16 cellular contexts compared by ENCODE assay signal in genomic region chr2:23944527-23944926, GRCh38. TPM values are rescaled to one million over a fixed set of nuclear protein-coding genes. Genes with fewer than 3 reads are reported as not detected.
A peak's percentile ranks its signal among the peaks of the same experiment; 100 is the strongest.
DNase-seq lines count a peak whose midpoint lies in the region; ATAC-seq and TF ChIP-seq lines count a peak whose summit lies in the region.
"Had no signal": no experiment of that assay in that cellular context is flagged by ENCODE, and none has a peak within 500 bp of the region (broad histone marks: within the 10 kb centered on the region; RNA-seq: fewer than 3 reads in every experiment).

No MANE protein-coding gene starts in this region.

- H3K9ac ChIP-seq in smooth muscle cell (ENCODE audit: low read depth): no peak overlapping the region
- H3K9ac ChIP-seq: BLaER1 had no signal

- no peaks in the 10 kb centered on the region for H3K27me3 ChIP-seq in right lobe of liver
- H3K27me3 ChIP-seq in smooth muscle cell (ENCODE audit: low read depth): no peaks in the 10 kb centered on the region
- H3K27me3 ChIP-seq: BLaER1 had no signal

- no peaks in the 10 kb centered on the region for H3K36me3 ChIP-seq in right lobe of liver
- no peaks in the 10 kb centered on the region for H3K36me3 ChIP-seq in smooth muscle cell (ENCODE audit: low read depth)
- H3K36me3 ChIP-seq: prostate gland had no signal

- H3K4me2 ChIP-seq in smooth muscle cell: peak overlapping the region; percentile 26
- H3K4me2 ChIP-seq: BLaER1 had no signal

- H2AFZ ChIP-seq in smooth muscle cell (ENCODE audit: low read depth): no peak overlapping the region

- WGBS in right lobe of liver (ENCODE audit: insufficient coverage, low coverage, low lambda C conversion rate, missing lambda C conversion rate): 45% methylated on average over 1 of the region's 1 CpG
- WGBS in smooth muscle cell (ENCODE audit: low lambda C conversion rate): 82% methylated on average over 1 of the region's 1 CpG

- peaks cover 69% of the 10 kb centered on the region for H4K20me1 ChIP-seq in smooth muscle cell (ENCODE audit: low read depth)

- no peak overlapping the region for H3K4me3 ChIP-seq in right lobe of liver
- no peak overlapping the region for H3K4me3 ChIP-seq in smooth muscle cell
- H3K4me3 ChIP-seq: BLaER1, prostate gland had no signal

- H3K4me1 ChIP-seq in right lobe of liver: peaks cover 0 to 8% (median 0%) of the 10 kb centered on the region in 4 donors
- H3K4me1 ChIP-seq in smooth muscle cell (ENCODE audit: low read depth): peaks cover 19% of the 10 kb centered on the region

- H3K9me3 ChIP-seq in right lobe of liver (no peaks in the 10 kb centered on the region), smooth muscle cell (replicated peaks; ENCODE audit: low read depth) (no peaks in the 10 kb centered on the region)
- H3K9me3 ChIP-seq: BLaER1, prostate gland had no signal

- ATAC-seq in right lobe of liver: peak; percentile 56 to 70 (median 64)
- ATAC-seq: stimulated activated naive CD8-positive, alpha-beta T cell treated with anti-CD3 and anti-CD28 coated beads, Interleukin-15, Interleukin-2, amounts not matched to agents 100 U/mL and 50 U/mL, for 24 hours had no signal

- TF ChIP-seq POLR2A in right lobe of liver (IDR thresholded peaks at IDR 0.05): no peak

- intact Hi-C loops in right lobe of liver (cut with DNase I): no loop called here

- peak; percentile 30 for DNase-seq in LHCN-M2 (ENCODE audit: low read depth)
- DNase-seq in caudate nucleus (lab: John Stamatoyannopoulos, UW): peak in 25 of 61 donors; percentile 1 to 46 (median 12)
- DNase-seq in right lobe of liver: peak; percentile 29 to 68 (median 60)
- DNase-seq in smooth muscle cell (lab: John Stamatoyannopoulos, UW; ENCODE audit: unreplicated experiment): no peak
- no peak for DNase-seq in LoVo (ENCODE audit: low spot score)
- DNase-seq in stimulated activated CD4-positive, alpha-beta T cell treated with anti-CD3 and anti-CD28 coated beads, Interleukin-2, amount 100 ng/mL, for 24 hours: no peak
- DNase-seq in stimulated activated CD4-positive, alpha-beta T cell treated with anti-CD3 and anti-CD28 coated beads, Interleukin-4, amount 100 ng/mL, for 4 hours: no peak
- no peak for DNase-seq in NCI-H2196 treated with DMSO at 0.1 percent for 48 hours (lab: John Stamatoyannopoulos, UW; ENCODE audit: unreplicated experiment)
- DNase-seq: activated naive CD4-positive, alpha-beta T cell treated with anti-CD3 and anti-CD28 coated beads, Interleukin-2, amount 50 U/mL, for 16 hours; KBM-7; NCI-H2081; NCI-H82; SHP77; stimulated activated naive CD8-positive, alpha-beta T cell treated with anti-CD3 and anti-CD28 coated beads, Interleukin-15, Interleukin-2, amounts not matched to agents 100 U/mL and 50 U/mL, for 24 hours had no signal

- TF ChIP-seq CTCF in right lobe of liver (IDR thresholded peaks at IDR 0.05) (no peak), smooth muscle cell (IDR thresholded peaks at IDR 0.05; ENCODE audit: borderline replicate concordance, insufficient read depth, poor library complexity, severe bottlenecking) (no peak)

- H3F3A ChIP-seq in smooth muscle cell (ENCODE audit: low read depth): no peaks in the 10 kb centered on the region

- peak overlapping the region; percentile 20 for H3K27ac ChIP-seq in caudate nucleus (ENCODE audit: low read depth, low read length)
- peak overlapping the region in 1 of 3 donors; percentile 31 for H3K27ac ChIP-seq in right lobe of liver
- H3K27ac ChIP-seq in smooth muscle cell (ENCODE audit: low read depth): no peak overlapping the region
- H3K27ac ChIP-seq: BLaER1, prostate gland had no signal

- H3K79me2 ChIP-seq in smooth muscle cell (ENCODE audit: low read depth): peaks cover 82% of the 10 kb centered on the region

RNA-seq across cellular contexts. Expression of gene UBXN2A, which starts 4.3 kb away (rescaled TPM):
- total RNA-seq in LHCN-M2 (2014; rRNA removed): 16.7 and 19.3 TPM in 2 replicates
- polyA plus RNA-seq in LHCN-M2 (2012): 6.7 TPM
- 1 to 10 TPM; 4.6 to 7.9 (median 6.2) TPM for total RNA-seq in right lobe of liver
- total RNA-seq in smooth muscle cell: 21.6 and 26.0 TPM in 2 replicates
- 15.5 and 19.1 TPM in 2 replicates for polyA plus RNA-seq in smooth muscle cell

RNA-seq across cellular contexts. Expression of gene ATAD2B, which starts 17.6 kb away (rescaled TPM):
- 5.8 and 6.4 TPM in 2 replicates for total RNA-seq in LHCN-M2 (2014; rRNA removed)
- polyA plus RNA-seq in LHCN-M2 (2012): 1.2 TPM
- total RNA-seq in right lobe of liver: 10 to 100 TPM in 1 of 6 experiments, 1 to 10 TPM in 5; 7.5 to 12.1 (median 8.8) TPM
- total RNA-seq in smooth muscle cell: 17.5 and 19.1 TPM in 2 replicates
- polyA plus RNA-seq in smooth muscle cell: 6.2 and 8.3 TPM in 2 replicates

Comparison
In these comparisons a context has a peak if more than half of its experiments do, and no peak if none do; other contexts are left out.
1. DNase-seq: peak in LHCN-M2 (single experiment) and right lobe of liver (3 of 3); none in smooth muscle cell (single experiment), LoVo (single experiment), stimulated activated CD4-positive, alpha-beta T cell treated with anti-CD3 and anti-CD28 coated beads, Interleukin-2, amount 100 ng/mL, for 24 hours (0 of 2), stimulated activated CD4-positive, alpha-beta T cell treated with anti-CD3 and anti-CD28 coated beads, Interleukin-4, amount 100 ng/mL, for 4 hours (0 of 2) and NCI-H2196 treated with DMSO at 0.1 percent for 48 hours (single experiment).